Comparison of ENCODE assay signal across 1 cellular context in the genomic region with DNA sequence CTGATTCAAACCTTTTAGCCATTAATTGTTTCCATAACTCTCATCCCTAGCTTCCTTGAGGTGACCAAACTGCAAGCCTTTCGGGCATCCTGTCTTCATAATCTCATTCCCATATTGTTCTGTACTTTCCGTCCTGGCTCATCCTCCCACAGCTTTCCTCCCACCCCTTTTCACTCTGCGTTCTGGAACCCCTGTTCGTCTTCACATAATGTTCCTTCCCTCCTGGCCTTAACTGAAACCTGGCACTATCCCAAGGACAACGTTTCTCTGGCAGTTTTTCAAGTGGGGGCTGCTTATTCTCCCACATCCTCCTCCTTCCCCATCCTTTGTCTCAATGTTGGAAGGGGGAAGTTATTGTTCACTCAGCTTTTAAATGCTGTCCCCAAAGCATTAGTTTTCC.
TF ChIP-seq lines count a peak whose summit lies in the region.

No MANE protein-coding gene starts in this region.

TF ChIP-seq in GM23338, 12 proteins besides CTCF, POLR2A, EP300 and RAD21 (continued from another document):
- TF ChIP-seq, protein P1, sequence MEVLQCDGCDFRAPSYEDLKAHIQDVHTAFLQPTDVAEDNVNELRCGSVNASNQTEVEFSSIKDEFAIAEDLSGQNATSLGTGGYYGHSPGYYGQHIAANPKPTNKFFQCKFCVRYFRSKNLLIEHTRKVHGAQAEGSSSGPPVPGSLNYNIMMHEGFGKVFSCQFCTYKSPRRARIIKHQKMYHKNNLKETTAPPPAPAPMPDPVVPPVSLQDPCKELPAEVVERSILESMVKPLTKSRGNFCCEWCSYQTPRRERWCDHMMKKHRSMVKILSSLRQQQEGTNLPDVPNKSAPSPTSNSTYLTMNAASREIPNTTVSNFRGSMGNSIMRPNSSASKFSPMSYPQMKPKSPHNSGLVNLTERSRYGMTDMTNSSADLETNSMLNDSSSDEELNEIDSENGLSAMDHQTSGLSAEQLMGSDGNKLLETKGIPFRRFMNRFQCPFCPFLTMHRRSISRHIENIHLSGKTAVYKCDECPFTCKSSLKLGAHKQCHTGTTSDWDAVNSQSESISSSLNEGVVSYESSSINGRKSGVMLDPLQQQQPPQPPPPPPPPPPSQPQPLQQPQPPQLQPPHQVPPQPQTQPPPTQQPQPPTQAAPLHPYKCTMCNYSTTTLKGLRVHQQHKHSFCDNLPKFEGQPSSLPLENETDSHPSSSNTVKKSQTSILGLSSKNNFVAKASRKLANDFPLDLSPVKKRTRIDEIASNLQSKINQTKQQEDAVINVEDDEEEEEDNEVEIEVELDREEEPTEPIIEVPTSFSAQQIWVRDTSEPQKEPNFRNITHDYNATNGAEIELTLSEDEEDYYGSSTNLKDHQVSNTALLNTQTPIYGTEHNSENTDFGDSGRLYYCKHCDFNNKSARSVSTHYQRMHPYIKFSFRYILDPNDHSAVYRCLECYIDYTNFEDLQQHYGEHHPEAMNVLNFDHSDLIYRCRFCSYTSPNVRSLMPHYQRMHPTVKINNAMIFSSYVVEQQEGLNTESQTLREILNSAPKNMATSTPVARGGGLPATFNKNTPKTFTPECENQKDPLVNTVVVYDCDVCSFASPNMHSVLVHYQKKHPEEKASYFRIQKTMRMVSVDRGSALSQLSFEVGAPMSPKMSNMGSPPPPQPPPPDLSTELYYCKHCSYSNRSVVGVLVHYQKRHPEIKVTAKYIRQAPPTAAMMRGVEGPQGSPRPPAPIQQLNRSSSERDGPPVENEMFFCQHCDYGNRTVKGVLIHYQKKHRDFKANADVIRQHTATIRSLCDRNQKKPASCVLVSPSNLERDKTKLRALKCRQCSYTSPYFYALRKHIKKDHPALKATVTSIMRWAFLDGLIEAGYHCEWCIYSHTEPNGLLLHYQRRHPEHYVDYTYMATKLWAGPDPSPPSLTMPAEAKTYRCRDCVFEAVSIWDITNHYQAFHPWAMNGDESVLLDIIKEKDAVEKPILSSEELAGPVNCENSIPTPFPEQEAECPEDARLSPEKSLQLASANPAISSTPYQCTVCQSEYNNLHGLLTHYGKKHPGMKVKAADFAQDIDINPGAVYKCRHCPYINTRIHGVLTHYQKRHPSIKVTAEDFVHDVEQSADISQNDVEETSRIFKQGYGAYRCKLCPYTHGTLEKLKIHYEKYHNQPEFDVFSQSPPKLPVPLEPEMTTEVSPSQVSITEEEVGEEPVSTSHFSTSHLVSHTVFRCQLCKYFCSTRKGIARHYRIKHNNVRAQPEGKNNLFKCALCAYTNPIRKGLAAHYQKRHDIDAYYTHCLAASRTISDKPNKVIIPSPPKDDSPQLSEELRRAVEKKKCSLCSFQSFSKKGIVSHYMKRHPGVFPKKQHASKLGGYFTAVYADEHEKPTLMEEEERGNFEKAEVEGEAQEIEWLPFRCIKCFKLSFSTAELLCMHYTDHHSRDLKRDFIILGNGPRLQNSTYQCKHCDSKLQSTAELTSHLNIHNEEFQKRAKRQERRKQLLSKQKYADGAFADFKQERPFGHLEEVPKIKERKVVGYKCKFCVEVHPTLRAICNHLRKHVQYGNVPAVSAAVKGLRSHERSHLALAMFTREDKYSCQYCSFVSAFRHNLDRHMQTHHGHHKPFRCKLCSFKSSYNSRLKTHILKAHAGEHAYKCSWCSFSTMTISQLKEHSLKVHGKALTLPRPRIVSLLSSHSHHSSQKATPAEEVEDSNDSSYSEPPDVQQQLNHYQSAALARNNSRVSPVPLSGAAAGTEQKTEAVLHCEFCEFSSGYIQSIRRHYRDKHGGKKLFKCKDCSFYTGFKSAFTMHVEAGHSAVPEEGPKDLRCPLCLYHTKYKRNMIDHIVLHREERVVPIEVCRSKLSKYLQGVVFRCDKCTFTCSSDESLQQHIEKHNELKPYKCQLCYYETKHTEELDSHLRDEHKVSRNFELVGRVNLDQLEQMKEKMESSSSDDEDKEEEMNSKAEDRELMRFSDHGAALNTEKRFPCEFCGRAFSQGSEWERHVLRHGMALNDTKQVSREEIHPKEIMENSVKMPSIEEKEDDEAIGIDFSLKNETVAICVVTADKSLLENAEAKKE (CRISPR knock-in tag; IDR thresholded peaks at IDR 0.05): no peak
- TF ChIP-seq, protein P2, sequence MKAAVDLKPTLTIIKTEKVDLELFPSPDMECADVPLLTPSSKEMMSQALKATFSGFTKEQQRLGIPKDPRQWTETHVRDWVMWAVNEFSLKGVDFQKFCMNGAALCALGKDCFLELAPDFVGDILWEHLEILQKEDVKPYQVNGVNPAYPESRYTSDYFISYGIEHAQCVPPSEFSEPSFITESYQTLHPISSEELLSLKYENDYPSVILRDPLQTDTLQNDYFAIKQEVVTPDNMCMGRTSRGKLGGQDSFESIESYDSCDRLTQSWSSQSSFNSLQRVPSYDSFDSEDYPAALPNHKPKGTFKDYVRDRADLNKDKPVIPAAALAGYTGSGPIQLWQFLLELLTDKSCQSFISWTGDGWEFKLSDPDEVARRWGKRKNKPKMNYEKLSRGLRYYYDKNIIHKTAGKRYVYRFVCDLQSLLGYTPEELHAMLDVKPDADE (IDR thresholded peaks at IDR 0.05): no peak
- TF ChIP-seq ZNF331 (CRISPR knock-in tag; IDR thresholded peaks at IDR 0.05; ENCODE audit: low read depth): no peak
